14 cellular contexts compared by ENCODE assay signal in genomic region chr1:157995575-157996169, GRCh38. TPM values are rescaled to one million over a fixed set of nuclear protein-coding genes. Genes with fewer than 3 reads are reported as not detected.
A peak's percentile ranks its signal among the peaks of the same experiment; 100 is the strongest.
DNase-seq lines count a peak whose midpoint lies in the region; ATAC-seq and TF ChIP-seq lines count a peak whose summit lies in the region.
"Had no signal": no experiment of that assay in that cellular context is flagged by ENCODE, and none has a peak within 500 bp of the region (broad histone marks: within the 10 kb centered on the region; RNA-seq: fewer than 3 reads in every experiment).

No MANE protein-coding gene starts in this region.

- H3K9me3 ChIP-seq in left lung: no peaks in the 10 kb centered on the region

- H3K36me3 ChIP-seq in BJ (ENCODE audit: control insufficient read depth, insufficient read depth, low read length) (no peaks in the 10 kb centered on the region), left lung (no peaks in the 10 kb centered on the region)

- TF ChIP-seq CTCF in BJ (IDR thresholded peaks at IDR 0.05; ENCODE audit: insufficient read depth, low read depth, low read length) (peak; percentile 34), WI38 (IDR thresholded peaks at IDR 0.05; ENCODE audit: low read depth, low read length) (peak; percentile 16; the same call in 1 of the 2 replicates), foreskin fibroblast (IDR thresholded peaks at IDR 0.05; ENCODE audit: low read depth, low read length) (peak; percentile 17), retinal pigment epithelial cell (conservative IDR thresholded peaks at IDR 0.05; ENCODE audit: low read depth, low read length) (peak; percentile 29), GM20000 (IDR thresholded peaks at IDR 0.05; ENCODE audit: extremely low read depth, missing control alignments) (no peak), left lung (IDR thresholded peaks at IDR 0.05) (no peak)

- DNase-seq in BJ (ENCODE audit: low read depth): no peak
- DNase-seq in foreskin fibroblast: no peak
- no peak for DNase-seq in retinal pigment epithelial cell (ENCODE audit: low read depth)
- DNase-seq in GM20000 (ENCODE audit: low spot score): no peak
- DNase-seq in NCI-H2081 (lab: John Stamatoyannopoulos, UW): no peak
- no peak for DNase-seq in left lung
- DNase-seq: activated CD4-positive, alpha-beta T cell treated with anti-CD3 and anti-CD28 coated beads for 48 hours; CD8-positive, alpha-beta T cell; glutamatergic neuron; NCI-H2171; SHP77 had no signal

- intact Hi-C loops in left lung (cut with DNase I): loop anchor here (10.0 kb wide), 2 partner anchors 89 to 99 kb away; no protein-coding TSS in a partner anchor

- H3K27me3 ChIP-seq in BJ (ENCODE audit: control insufficient read depth, insufficient read depth, low read length) (no peaks in the 10 kb centered on the region), left lung (peaks cover 0 to 39% of the 10 kb centered on the region in 2 donors)

- CTCF ChIA-PET in BJ (lab: Yijun Ruan, JAX): interaction anchor here (0.6 to 9.5 kb wide), 13 partner anchors 12 to 126 kb away, joined by 3 to 131 read pairs (median 5); no protein-coding TSS in a partner anchor

- H3K4me1 ChIP-seq in left lung: peaks cover 0 to 16% of the 10 kb centered on the region in 2 donors

- POLR2A ChIA-PET in BJ (lab: Charles Lee): interaction anchor here (0.7 to 1.2 kb wide), 4 partner anchors 15 to 48 kb away, joined by 3 to 4 read pairs (median 3); no protein-coding TSS in a partner anchor

- H3K4me3 ChIP-seq in BJ (ENCODE audit: low read depth, low read length) (peak overlapping the region; percentile 68), WI38 (ENCODE audit: low read depth, low read length) (peak overlapping the region; percentile 98), foreskin fibroblast (ENCODE audit: low read depth in 1 of 2, low read length in 2 of 2) (peak overlapping the region; percentile 75 to 95), retinal pigment epithelial cell (ENCODE audit: low read length) (peak overlapping the region; percentile 95), left lung (peak overlapping the region in 1 of 2 donors; percentile 63)

- ATAC-seq in GM18870 (IDR thresholded peaks at IDR 0.05; ENCODE audit: unreplicated experiment): no peak
- no peak for ATAC-seq in left lung
- ATAC-seq: activated naive CD4-positive, alpha-beta T cell treated with anti-CD3 and anti-CD28 coated beads, Interleukin-2, amount 50 U/mL, for 72 hours; CD8-positive, alpha-beta T cell had no signal

- peak overlapping the region in 1 of 2 donors; percentile 33 for H3K27ac ChIP-seq in left lung

RNA-seq across cellular contexts. Expression of gene KIRREL1, which starts 2.2 kb away (rescaled TPM):
- 51.8 and 65.1 TPM in 2 replicates for polyA plus RNA-seq in BJ (2011; rRNA removed)
- polyA minus RNA-seq in BJ (2011; rRNA and poly(A)+ RNA removed): 85.7 and 95.9 TPM in 2 replicates
- total RNA-seq in left lung: 10 to 100 TPM; 54.2 to 56.7 TPM
- total RNA-seq: CD8-positive, alpha-beta T cell had no signal

Comparison
In these comparisons a context has a peak if more than half of its experiments do, and no peak if none do; other contexts are left out.
1. CTCF ChIP-seq: peak in BJ (single experiment), WI38 (single experiment), foreskin fibroblast (single experiment) and retinal pigment epithelial cell (single experiment); none in GM20000 (single experiment) and left lung (0 of 2).